14 cellular contexts compared by ENCODE assay signal in genomic region chr17:64750891-64751677, GRCh38.
DNase-seq lines count a peak whose midpoint lies in the region; ATAC-seq and TF ChIP-seq lines count a peak whose summit lies in the region.
"Had no signal": no experiment of that assay in that cellular context is flagged by ENCODE, and none has a peak within 500 bp of the region (broad histone marks: within the 10 kb centered on the region; RNA-seq: fewer than 3 reads in every experiment).

No MANE protein-coding gene starts in this region.

- H3K4me3 ChIP-seq in PC-3 (ENCODE audit: low read length) (no peak overlapping the region), epithelial cell of esophagus (ENCODE audit: low read length) (no peak overlapping the region)
- H3K4me3 ChIP-seq: BLaER1 treated with 17β-estradiol and CSF1 and Interleukin-3, amounts not matched to agents 10 nM and 100 nM; GM23338 had no signal

- H3F3A ChIP-seq in PC-3 (ENCODE audit: low read length, unreplicated experiment), result no peaks in the 10 kb centered on the region

- TF ChIP-seq CTCF in PC-3 (conservative IDR thresholded peaks at IDR 0.05; ENCODE audit: low read depth, low read length) (no peak), epithelial cell of esophagus (IDR thresholded peaks at IDR 0.05; ENCODE audit: insufficient read depth, low read depth, low read length, missing control alignments) (no peak)

- H3K79me2 ChIP-seq in PC-3 (ENCODE audit: low read length), result no peaks in the 10 kb centered on the region

- CTCF ChIA-PET in PC-3 (lab: Charles Lee), result no interaction called here

- no peak overlapping the region for H3K9ac ChIP-seq in PC-3 (ENCODE audit: low read length)
- H3K9ac ChIP-seq: BLaER1 treated with 17β-estradiol and CSF1 and Interleukin-3, amounts not matched to agents 10 nM and 100 nM had no signal

- no peaks in the 10 kb centered on the region for H3K4me1 ChIP-seq in PC-3 (ENCODE audit: insufficient read depth, low read length)

- H3K4me2 ChIP-seq in PC-3 (ENCODE audit: low read length), result no peak overlapping the region
- H3K4me2 ChIP-seq: BLaER1 treated with 17β-estradiol and CSF1 and Interleukin-3, amounts not matched to agents 10 nM and 100 nM; GM23338 had no signal

- BruUV-seq in PC-3 (replicated peaks; lab: Mats Ljungman, UMichigan), result TSS peak; percentile 8

- H3K9me3 ChIP-seq in PC-3 (ENCODE audit: low read length), result no peaks in the 10 kb centered on the region
- H3K9me3 ChIP-seq: BLaER1 treated with 17β-estradiol and CSF1 and Interleukin-3, amounts not matched to agents 10 nM and 100 nM had no signal

- no peak overlapping the region for H2AFZ ChIP-seq in PC-3 (ENCODE audit: low read length)
- H2AFZ ChIP-seq: GM23338 had no signal

- ATAC-seq in PC-3, result no peak
- ATAC-seq in GM18873 (IDR thresholded peaks at IDR 0.05; ENCODE audit: low FRiP score, unreplicated experiment), result no peak
- ATAC-seq: GM23338 had no signal

- peak; percentile 42 for DNase-seq in activated effector memory CD4-positive, alpha-beta T cell treated with anti-CD3 and anti-CD28 coated beads, Interleukin-2, amount 50 U/mL, for 16 hours
- DNase-seq in activated effector memory CD4-positive, alpha-beta T cell treated with Interleukin-2 at 50 U/mL for 16 hours, result no peak
- DNase-seq in PC-3 (no peak), epithelial cell of esophagus (ENCODE audit: low read depth) (peak; percentile 55), cerebellar nuclear complex (lab: John Stamatoyannopoulos, UW) (no peak)
- no peak for DNase-seq in activated naive CD4-positive, alpha-beta T cell treated with anti-CD3 and anti-CD28 coated beads, Interleukin-2, amount 50 U/mL, for 16 hours
- DNase-seq: ACHN; Calu3; CD4-positive, alpha-beta T cell; DMS 273 treated with DMSO at 0.1 percent for 48 hours; H7 had no signal

- intact Hi-C loops in PC-3 (cut with micrococcal nuclease), result no loop called here

- no peaks in the 10 kb centered on the region for H3K9me2 ChIP-seq in PC-3 (replicated peaks; ENCODE audit: low read length)

- peaks cover 49% of the 10 kb centered on the region for H3K36me3 ChIP-seq in PC-3 (ENCODE audit: low read depth, low read length)

- no peaks in the 10 kb centered on the region for H3K27me3 ChIP-seq in PC-3 (ENCODE audit: low read length)
- H3K27me3 ChIP-seq: BLaER1 treated with 17β-estradiol and CSF1 and Interleukin-3, amounts not matched to agents 10 nM and 100 nM had no signal

- no peaks in the 10 kb centered on the region for H4K20me1 ChIP-seq in PC-3 (ENCODE audit: low read length)
- H4K20me1 ChIP-seq: BLaER1 treated with 17β-estradiol and CSF1 and Interleukin-3, amounts not matched to agents 10 nM and 100 nM had no signal

- H3K27ac ChIP-seq in PC-3 (ENCODE audit: low read length), result no peak overlapping the region
- H3K27ac ChIP-seq: BLaER1 treated with 17β-estradiol and CSF1 and Interleukin-3, amounts not matched to agents 10 nM and 100 nM had no signal

- POLR2A ChIA-PET in PC-3 (lab: Charles Lee; ENCODE audit: unreplicated experiment), result no interaction called here

Comparison
In these comparisons a context has a peak if more than half of its experiments do, and no peak if none do; other contexts are left out.
1. DNase-seq: peak in activated effector memory CD4-positive, alpha-beta T cell treated with anti-CD3 and anti-CD28 coated beads, Interleukin-2, amount 50 U/mL, for 16 hours (single experiment) and epithelial cell of esophagus (single experiment); none in activated effector memory CD4-positive, alpha-beta T cell treated with Interleukin-2 at 50 U/mL for 16 hours (single experiment), PC-3 (single experiment), activated naive CD4-positive, alpha-beta T cell treated with anti-CD3 and anti-CD28 coated beads, Interleukin-2, amount 50 U/mL, for 16 hours (single experiment) and cerebellar nuclear complex (0 of 2).